ENCODE assay signal across 14 cellular contexts in genomic region chr21:15272591-15272990, GRCh38.
DNase-seq lines count a peak whose midpoint lies in the region; ATAC-seq and TF ChIP-seq lines count a peak whose summit lies in the region.
"Had no signal": no experiment of that assay in that cellular context is flagged by ENCODE, and none has a peak within 500 bp of the region (broad histone marks: within the 10 kb centered on the region; RNA-seq: fewer than 3 reads in every experiment).

No MANE protein-coding gene starts in this region.

- H3K27ac ChIP-seq in subcutaneous abdominal adipose tissue (ENCODE audit: low read depth, low read length) (peak overlapping the region; percentile 31), upper lobe of right lung (no peak overlapping the region)
- H3K27ac ChIP-seq: SJSA1 had no signal

- DNase-seq in MG63 (peak; percentile 26), astrocyte of the spinal cord (ENCODE audit: low read depth, low spot score) (peak; percentile 56), fibroblast of the aortic adventitia (ENCODE audit: low read depth) (peak; percentile 71), upper lobe of right lung (no peak)
- DNase-seq in activated effector memory CD4-positive, alpha-beta T cell treated with Interleukin-2 at 50 U/mL for 16 hours, result no peak
- DNase-seq: ACHN, COR-L47, HFFc6, NCI-H1436, NCI-H2029 treated with DMSO at 0.1 percent for 48 hours, NCI-H748 treated with DMSO at 0.1 percent for 48 hours had no signal

- H3K4me3 ChIP-seq in MG63 (no peak overlapping the region), astrocyte of the spinal cord (ENCODE audit: low read depth, low read length) (no peak overlapping the region), fibroblast of the aortic adventitia (ENCODE audit: low read depth, low read length) (no peak overlapping the region), subcutaneous abdominal adipose tissue (ENCODE audit: low read depth in 1 of 5, low read length in 5 of 5) (no peak overlapping the region), upper lobe of right lung (no peak overlapping the region)
- H3K4me3 ChIP-seq: SJSA1 had no signal

- in situ Hi-C loops in astrocyte of the spinal cord (cut with HindIII; ENCODE audit: low sequenced_read_pairs), result no loop called here

- no peak overlapping the region for H3K9ac ChIP-seq in subcutaneous abdominal adipose tissue (ENCODE audit: low read length in 5 of 5)

- no peak for TF ChIP-seq CTCF in astrocyte of the spinal cord (IDR thresholded peaks at IDR 0.05; ENCODE audit: low read depth, low read length)
- TF ChIP-seq CTCF in fibroblast of the aortic adventitia (IDR thresholded peaks at IDR 0.05; ENCODE audit: insufficient read depth, low read length), result no peak
- TF ChIP-seq CTCF in upper lobe of right lung (IDR thresholded peaks at IDR 0.05), result no peak

- H3K27me3 ChIP-seq in MG63 (no peaks in the 10 kb centered on the region), subcutaneous abdominal adipose tissue (ENCODE audit: control insufficient read depth in 5 of 5, insufficient read depth in 4 of 5, low read length in 5 of 5) (no peaks in the 10 kb centered on the region), upper lobe of right lung (no peaks in the 10 kb centered on the region)
- H3K27me3 ChIP-seq: SJSA1 had no signal

- H3K9me3 ChIP-seq in MG63 (no peaks in the 10 kb centered on the region), subcutaneous abdominal adipose tissue (ENCODE audit: control insufficient read depth in 5 of 5, low read length in 5 of 5) (no peaks in the 10 kb centered on the region), upper lobe of right lung (no peaks in the 10 kb centered on the region)
- H3K9me3 ChIP-seq: SJSA1 had no signal

- no peak for ATAC-seq in HG02610 (IDR thresholded peaks at IDR 0.05; ENCODE audit: unreplicated experiment)
- ATAC-seq in upper lobe of right lung, result no peak

- intact Hi-C loops in upper lobe of right lung (cut with DNase I), result no loop called here

- H3K4me1 ChIP-seq in subcutaneous abdominal adipose tissue (ENCODE audit: control insufficient read depth in 5 of 5, insufficient read depth in 5 of 5, low read length in 5 of 5), result peaks cover 0 to 28% (median 5%) of the 10 kb centered on the region in 5 donors
- no peaks in the 10 kb centered on the region for H3K4me1 ChIP-seq in upper lobe of right lung
- H3K4me1 ChIP-seq: SJSA1 had no signal

- H3K36me3 ChIP-seq in MG63 (no peaks in the 10 kb centered on the region), subcutaneous abdominal adipose tissue (ENCODE audit: control insufficient read depth in 5 of 5, insufficient read depth in 5 of 5, low read length in 5 of 5) (no peaks in the 10 kb centered on the region), upper lobe of right lung (no peaks in the 10 kb centered on the region)
- H3K36me3 ChIP-seq: SJSA1 had no signal

Comparison
In these comparisons a context has a peak if more than half of its experiments do, and no peak if none do; other contexts are left out.
1. DNase-seq: peak in MG63 (single experiment), astrocyte of the spinal cord (single experiment) and fibroblast of the aortic adventitia (single experiment); none in activated effector memory CD4-positive, alpha-beta T cell treated with Interleukin-2 at 50 U/mL for 16 hours (single experiment) and upper lobe of right lung (single experiment).